In the genomic region with DNA sequence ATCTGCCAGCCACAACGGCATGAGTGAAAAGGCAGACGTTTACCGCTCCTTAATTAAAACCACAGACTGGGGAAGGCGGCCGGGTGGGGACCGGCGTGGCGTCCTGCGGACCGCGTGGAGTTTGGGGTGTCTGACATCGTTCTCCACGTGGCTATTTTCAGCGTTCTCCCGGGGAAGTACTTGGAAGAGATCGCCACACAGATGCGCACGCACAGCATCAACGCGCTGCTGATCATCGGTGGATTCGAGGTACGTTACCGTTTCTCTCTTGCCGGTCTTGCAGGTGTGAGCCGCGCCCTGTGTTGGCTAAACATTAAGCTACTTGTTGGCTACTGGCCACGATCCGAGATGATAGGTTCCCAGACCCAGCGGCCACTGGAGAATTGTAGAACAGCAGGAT, we compare ENCODE assay signal across 31 cellular contexts.
"Had no signal": no experiment of that assay in that cellular context is flagged by ENCODE, and none has a peak within 500 bp of the region (broad histone marks: within the 10 kb centered on the region; RNA-seq: fewer than 3 reads in every experiment).

No MANE protein-coding gene starts in this region.

- H3K27me3 Mint-ChIP-seq: activated naive CD8-positive, alpha-beta T cell treated with anti-CD3 and anti-CD28 coated beads for 36 hours; naive B cell; stimulated activated naive B cell treated with anti-CD40 and anti-IgM and Interleukin-4, amounts not matched to agents 10 μg/mL and 1 μg/mL and 100 μg/mL, for 72 hours had no signal

- H3K9me3 ChIP-seq: adrenal gland, body of pancreas, esophagus muscularis mucosa, heart left ventricle, left lung, neutrophil, pancreas, psoas muscle, stomach, thyroid gland had no signal

- H3K9me3 Mint-ChIP-seq: activated naive CD4-positive, alpha-beta T cell treated with anti-CD3 and anti-CD28 coated beads for 36 hours; activated naive CD8-positive, alpha-beta T cell treated with anti-CD3 and anti-CD28 coated beads for 36 hours; activated T-helper 1 cell treated with anti-CD3 and anti-CD28 coated beads, Interleukin-12 subunit alpha, Interleukin-12 subunit beta, Interleukin-2, Interleukin-4 antibody, amounts not matched to agents 30 ng/mL and 10 ng/mL and 1 ng/mL, durations not matched to agents 14 hours and 24 hours and 36 hours; naive B cell; nephron progenitor cell; stimulated activated naive B cell treated with anti-CD40 and anti-IgM and Interleukin-4, amounts not matched to agents 10 μg/mL and 1 μg/mL and 100 μg/mL, for 72 hours had no signal

- H3K36me3 ChIP-seq: adrenal gland, neutrophil had no signal

- H3K27me3 ChIP-seq: adrenal gland, body of pancreas, dorsolateral prefrontal cortex, esophagus muscularis mucosa, foreskin keratinocyte, heart left ventricle, left lung, neutrophil, pancreas, stomach, thyroid gland had no signal

- H3K27ac ChIP-seq: adrenal gland, body of pancreas, coronary artery, foreskin keratinocyte, heart left ventricle, left lung, neutrophil, pancreas, psoas muscle, stomach, thyroid gland had no signal

- H3K4me3 ChIP-seq: adrenal gland, body of pancreas, coronary artery, dorsolateral prefrontal cortex, esophagus muscularis mucosa, heart left ventricle, left lung, lung, pancreas, psoas muscle, stomach, thyroid gland had no signal

- H3K4me1 Mint-ChIP-seq: activated naive CD8-positive, alpha-beta T cell treated with anti-CD3 and anti-CD28 coated beads for 36 hours; immature natural killer cell; naive B cell; stimulated activated naive B cell treated with anti-CD40 and anti-IgM and Interleukin-4, amounts not matched to agents 10 μg/mL and 1 μg/mL and 100 μg/mL, for 72 hours had no signal

- DNase-seq: activated CD4-positive, alpha-beta T cell treated with anti-CD3 and anti-CD28 coated beads, Interleukin-2, amount 50 U/mL, for 1 hour; activated CD4-positive, CD25-positive, alpha-beta regulatory T cell treated with anti-CD3 and anti-CD28 coated beads, Interleukin-2, amount 50 U/mL, for 72 hours; activated effector memory CD4-positive, alpha-beta T cell treated with anti-CD3 and anti-CD28 coated beads, Interleukin-2, amount 50 U/mL, for 16 hours; activated naive CD4-positive, alpha-beta T cell treated with anti-CD3 and anti-CD28 coated beads for 36 hours; activated naive CD8-positive, alpha-beta T cell treated with anti-CD3 and anti-CD28 coated beads for 36 hours; activated T-cell treated with anti-CD3 and anti-CD28 coated beads for 4 hours; adrenal gland; body of pancreas; cerebellar nuclear complex; dorsolateral prefrontal cortex; foreskin keratinocyte; hypothalamus; immature natural killer cell; mesendoderm; naive B cell; nephron progenitor cell; pancreas; psoas muscle; stimulated activated CD4-positive, alpha-beta T cell treated with anti-CD3 and anti-CD28 coated beads, Interleukin-15, amount 100 ng/mL, for 24 hours; stimulated activated CD4-positive, alpha-beta T cell treated with anti-CD3 and anti-CD28 coated beads, Interleukin-2, amount 100 ng/mL, for 24 hours; stimulated activated naive B cell treated with anti-CD40 and anti-IgM and Interleukin-4, amounts not matched to agents 10 μg/mL and 1 μg/mL and 100 μg/mL, for 72 hours; stomach; T-helper 9 cell; thyroid gland had no signal

- H3K27ac Mint-ChIP-seq: activated naive CD4-positive, alpha-beta T cell treated with anti-CD3 and anti-CD28 coated beads for 36 hours; activated naive CD8-positive, alpha-beta T cell treated with anti-CD3 and anti-CD28 coated beads for 36 hours; activated T-helper 1 cell treated with anti-CD3 and anti-CD28 coated beads, Interleukin-12 subunit alpha, Interleukin-12 subunit beta, Interleukin-2, Interleukin-4 antibody, amounts not matched to agents 30 ng/mL and 10 ng/mL and 1 ng/mL, durations not matched to agents 14 hours and 24 hours and 36 hours; immature natural killer cell; naive B cell; nephron progenitor cell; stimulated activated naive B cell treated with anti-CD40 and anti-IgM and Interleukin-4, amounts not matched to agents 10 μg/mL and 1 μg/mL and 100 μg/mL, for 72 hours had no signal

- FAIRE-seq: pancreas had no signal

- ATAC-seq: body of pancreas; foreskin keratinocyte; heart left ventricle; left lung; psoas muscle; stimulated activated naive B cell treated with anti-CD40 and anti-IgM and Interleukin-4, amounts not matched to agents 10 μg/mL and 1 μg/mL and 100 μg/mL, for 72 hours had no signal

- H3K4me3 Mint-ChIP-seq: activated naive CD4-positive, alpha-beta T cell treated with anti-CD3 and anti-CD28 coated beads for 36 hours; activated naive CD8-positive, alpha-beta T cell treated with anti-CD3 and anti-CD28 coated beads for 36 hours; activated T-helper 1 cell treated with anti-CD3 and anti-CD28 coated beads, Interleukin-12 subunit alpha, Interleukin-12 subunit beta, Interleukin-2, Interleukin-4 antibody, amounts not matched to agents 30 ng/mL and 10 ng/mL and 1 ng/mL, durations not matched to agents 14 hours and 24 hours and 36 hours; immature natural killer cell; naive B cell; nephron progenitor cell; stimulated activated naive B cell treated with anti-CD40 and anti-IgM and Interleukin-4, amounts not matched to agents 10 μg/mL and 1 μg/mL and 100 μg/mL, for 72 hours had no signal

- H3K4me1 ChIP-seq: adrenal gland, body of pancreas, left lung, pancreas, psoas muscle, stomach had no signal
